In the genomic region with DNA sequence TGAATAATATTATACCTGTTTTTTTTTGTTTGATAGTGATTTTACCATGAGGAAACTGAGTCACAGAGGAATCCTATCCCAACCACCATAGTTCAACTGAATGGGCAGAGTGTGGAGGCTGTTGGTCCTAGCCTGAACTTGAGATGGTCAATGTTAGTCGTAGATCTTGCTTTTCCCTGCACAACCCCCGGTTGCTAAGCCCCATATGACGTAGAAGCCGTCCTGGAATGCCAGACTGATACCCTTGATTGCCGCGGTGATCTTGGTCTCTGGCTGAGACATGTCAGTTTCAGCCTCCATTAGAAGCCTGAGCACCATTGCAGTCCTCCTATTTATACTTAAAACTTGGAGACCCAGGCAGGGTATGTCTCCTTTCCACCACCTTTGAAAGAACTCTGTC, we compare ENCODE assay signal across 18 cellular contexts. TPM values are rescaled to one million over a fixed set of nuclear protein-coding genes. Genes with fewer than 3 reads are reported as not detected.
DNase-seq lines count a peak whose midpoint lies in the region; ATAC-seq and TF ChIP-seq lines count a peak whose summit lies in the region.
"Had no signal": no experiment of that assay in that cellular context is flagged by ENCODE, and none has a peak within 500 bp of the region (broad histone marks: within the 10 kb centered on the region; RNA-seq: fewer than 3 reads in every experiment).

No MANE protein-coding gene starts in this region.

- no peak overlapping the region for H2AFZ ChIP-seq in neural progenitor cell (replicated peaks)
- H2AFZ ChIP-seq: GM23248 had no signal

- H3F3A ChIP-seq in neural progenitor cell (ENCODE audit: low read depth) = no peaks in the 10 kb centered on the region

- H3K9ac ChIP-seq in neural progenitor cell = no peak overlapping the region
- H3K9ac ChIP-seq: BLaER1, GM23248 had no signal

- H3K4me3 Mint-ChIP-seq in neural progenitor cell = peak overlapping the region; percentile 69
- H3K4me3 Mint-ChIP-seq: B cell; CD4-positive, CD25-positive, alpha-beta regulatory T cell; CD8-positive, alpha-beta T cell had no signal

- peak; percentile 13 for DNase-seq in activated CD8-positive, alpha-beta memory T cell treated with anti-CD3 and anti-CD28 coated beads for 24 hours
- DNase-seq in activated CD8-positive, alpha-beta memory T cell treated with anti-CD3 and anti-CD28 coated beads, Interleukin-2, amount 50 U/mL, for 4 hours = no peak
- DNase-seq in RWPE2 (ENCODE audit: low spot score) = peak; percentile 50
- no peak for DNase-seq in neural progenitor cell (ENCODE audit: low spot score)
- DNase-seq in RKO (ENCODE audit: low spot score) = no peak
- DNase-seq: Caco-2; CD4-positive, CD25-positive, alpha-beta regulatory T cell; DMS153; DND-41; GM23248; H7; HCEC 1CT had no signal

- H4K20me1 ChIP-seq in neural progenitor cell (ENCODE audit: low read depth) = no peaks in the 10 kb centered on the region
- H4K20me1 ChIP-seq: BLaER1 had no signal

- H3K4me2 ChIP-seq in neural progenitor cell = no peak overlapping the region
- H3K4me2 ChIP-seq: BLaER1 had no signal

- H3K4me1 ChIP-seq in RWPE2 (ENCODE audit: insufficient read depth, poor library complexity, severe bottlenecking) = no peaks in the 10 kb centered on the region
- H3K4me1 ChIP-seq in neural progenitor cell = no peaks in the 10 kb centered on the region
- H3K4me1 ChIP-seq: BLaER1, Caco-2 had no signal

- H3K27ac ChIP-seq in RWPE2 (ENCODE audit: poor library complexity, severe bottlenecking) (no peak overlapping the region), neural progenitor cell (no peak overlapping the region)
- H3K27ac ChIP-seq: 22Rv1, BLaER1, C4-2B, GM23248 had no signal

- H3K4me3 ChIP-seq in RWPE2 (ENCODE audit: severe bottlenecking) (no peak overlapping the region), neural progenitor cell (no peak overlapping the region)
- H3K4me3 ChIP-seq: BLaER1, GM23248 had no signal

- H3K27me3 ChIP-seq in RWPE2 (ENCODE audit: insufficient read depth, poor library complexity, severe bottlenecking) (no peaks in the 10 kb centered on the region), neural progenitor cell (no peaks in the 10 kb centered on the region)
- H3K27me3 ChIP-seq: BLaER1 had no signal

- H3K36me3 Mint-ChIP-seq in neural progenitor cell = no peaks in the 10 kb centered on the region
- H3K36me3 Mint-ChIP-seq: CD4-positive, CD25-positive, alpha-beta regulatory T cell; CD8-positive, alpha-beta T cell had no signal

- H3K36me3 ChIP-seq in RWPE2 (ENCODE audit: low read depth) = no peaks in the 10 kb centered on the region
- no peaks in the 10 kb centered on the region for H3K36me3 ChIP-seq in neural progenitor cell
- H3K36me3 ChIP-seq: BLaER1 had no signal

- peak overlapping the region; percentile 73 for H3K27ac Mint-ChIP-seq in neural progenitor cell
- H3K27ac Mint-ChIP-seq: B cell; CD4-positive, CD25-positive, alpha-beta regulatory T cell; CD8-positive, alpha-beta T cell had no signal

- peaks cover 2% of the 10 kb centered on the region for H3K9me3 Mint-ChIP-seq in neural progenitor cell
- H3K9me3 Mint-ChIP-seq: CD8-positive, alpha-beta T cell had no signal

- no peaks in the 10 kb centered on the region for H3K79me2 ChIP-seq in neural progenitor cell (ENCODE audit: low read depth)

- H3K27me3 Mint-ChIP-seq in neural progenitor cell (ENCODE audit: insufficient read depth, low read depth) = peaks cover 13% of the 10 kb centered on the region

- TF ChIP-seq CTCF in RWPE2 (IDR thresholded peaks at IDR 0.05; ENCODE audit: poor library complexity, severe bottlenecking) (no peak), neural progenitor cell (IDR thresholded peaks at IDR 0.05) (no peak)

- no peaks in the 10 kb centered on the region for H3K9me3 ChIP-seq in RWPE2 (ENCODE audit: severe bottlenecking)
- H3K9me3 ChIP-seq in neural progenitor cell (ENCODE audit: low read depth) = no peaks in the 10 kb centered on the region
- H3K9me3 ChIP-seq: BLaER1 had no signal

- H3K4me1 Mint-ChIP-seq in neural progenitor cell = peaks cover 13% of the 10 kb centered on the region
- H3K4me1 Mint-ChIP-seq: B cell; CD4-positive, CD25-positive, alpha-beta regulatory T cell had no signal

- ATAC-seq in RWPE2 (ENCODE audit: low read depth) = no peak
- ATAC-seq in HG02973 (IDR thresholded peaks at IDR 0.05; ENCODE audit: unreplicated experiment) = no peak
- ATAC-seq: CD8-positive, alpha-beta T cell had no signal

RNA-seq across cellular contexts. Expression of a gene that starts 53.3 kb away (rescaled TPM):
- 109 and 376 TPM in 2 replicates for total RNA-seq in neural progenitor cell (ENCODE audit: low replicate concordance)

Comparison
In these comparisons a context has a peak if more than half of its experiments do, and no peak if none do; other contexts are left out.
1. DNase-seq: peak in activated CD8-positive, alpha-beta memory T cell treated with anti-CD3 and anti-CD28 coated beads for 24 hours (single experiment) and RWPE2 (single experiment); none in activated CD8-positive, alpha-beta memory T cell treated with anti-CD3 and anti-CD28 coated beads, Interleukin-2, amount 50 U/mL, for 4 hours (single experiment), neural progenitor cell (single experiment) and RKO (single experiment).